ENCODE assay signal across 14 cellular contexts in the genomic region with DNA sequence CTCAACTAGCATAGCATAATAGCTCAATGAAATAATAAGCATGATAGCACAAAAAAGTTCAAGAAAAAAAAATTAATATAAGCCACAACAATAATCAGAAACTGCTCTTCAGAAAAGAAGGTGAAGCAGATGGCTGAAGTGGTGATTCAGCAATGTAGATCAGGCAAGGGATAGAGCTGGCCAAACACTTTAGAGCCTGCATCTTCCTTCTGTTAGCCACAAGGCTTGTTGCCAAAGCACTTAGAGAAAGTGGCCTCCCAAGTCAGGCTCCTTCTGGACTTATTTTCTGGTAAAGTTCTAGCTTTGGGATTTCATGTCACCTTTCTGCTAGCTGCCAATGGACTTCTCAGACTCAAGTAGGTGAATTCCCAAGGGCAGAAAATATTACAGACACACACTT.
DNase-seq lines count a peak whose midpoint lies in the region; FAIRE-seq and TF ChIP-seq lines count a peak whose summit lies in the region.
"Had no signal": no experiment of that assay in that cellular context is flagged by ENCODE, and none has a peak within 500 bp of the region (broad histone marks: within the 10 kb centered on the region; RNA-seq: fewer than 3 reads in every experiment).

No MANE protein-coding gene starts in this region.

- no TSS peak for BruUV-seq in MCF 10A (replicated peaks; lab: Mats Ljungman, UMichigan)

- peaks cover 44% of the 10 kb centered on the region for H3K27me3 Mint-ChIP-seq in MCF 10A (ENCODE audit: insufficient read depth, unreplicated experiment)

- intact Hi-C loops in MCF 10A (cut with micrococcal nuclease) (no loop called here), breast epithelium (cut with DNase I; ENCODE audit: low total_unique reads) (no loop called here)

- no peak for TF ChIP-seq CTCF in MCF 10A (IDR thresholded peaks at IDR 0.05; ENCODE audit: unreplicated experiment)
- TF ChIP-seq CTCF in breast epithelium (IDR thresholded peaks at IDR 0.05), result no peak
- no peak for TF ChIP-seq CTCF in fibroblast of pulmonary artery (IDR thresholded peaks at IDR 0.05; ENCODE audit: low read length, missing control alignments)

- no peak overlapping the region for H3K27ac ChIP-seq in breast epithelium
- H3K27ac ChIP-seq: C4-2B, KMS-11, VCaP had no signal

- H3K9me3 Mint-ChIP-seq in MCF 10A (ENCODE audit: unreplicated experiment), result no peaks in the 10 kb centered on the region

- FAIRE-seq in urothelium cell line (lab: Jason Lieb, UNC), result no peak

- peaks cover 5% of the 10 kb centered on the region for H3K4me1 Mint-ChIP-seq in MCF 10A (ENCODE audit: insufficient read depth, unreplicated experiment)

- DNase-seq in MCF 10A (ENCODE audit: unreplicated experiment) (peak; percentile 30), breast epithelium (ENCODE audit: low spot score in 2 of 2) (no peak), RPMI7951 (ENCODE audit: low read depth) (peak; percentile 88), fibroblast of pulmonary artery (ENCODE audit: low read depth) (peak; percentile 50), urothelium cell line (ENCODE audit: low spot score) (peak; percentile 20), globus pallidus (ENCODE audit: low spot score) (no peak), SK-N-DZ (ENCODE audit: low spot score) (no peak), GM19238 (ENCODE audit: insufficient read length, low spot score) (no peak)
- DNase-seq: activated T-cell treated with anti-CD3 and anti-CD28 coated beads for 4 hours, NCI-H345, right cardiac atrium had no signal

- H3K27me3 ChIP-seq in breast epithelium, result no peaks in the 10 kb centered on the region

- H3K27ac Mint-ChIP-seq in MCF 10A (ENCODE audit: low read depth, unreplicated experiment), result no peak overlapping the region

- H3K36me3 Mint-ChIP-seq in MCF 10A (ENCODE audit: insufficient read depth, unreplicated experiment), result no peaks in the 10 kb centered on the region

- no peak for TF ChIP-seq POLR2A in breast epithelium (IDR thresholded peaks at IDR 0.05)

- no peaks in the 10 kb centered on the region for H3K9me3 ChIP-seq in breast epithelium

- H3K4me3 Mint-ChIP-seq in MCF 10A (ENCODE audit: unreplicated experiment), result no peak overlapping the region

- POLR2A ChIA-PET in MCF 10A (lab: Yijun Ruan, JAX), result no interaction called here

- H3K4me3 ChIP-seq in breast epithelium (no peak overlapping the region), fibroblast of pulmonary artery (replicated peaks; ENCODE audit: low read depth, low read length) (no peak overlapping the region)

- no peaks in the 10 kb centered on the region for H3K4me1 ChIP-seq in breast epithelium

- CTCF ChIA-PET in MCF 10A (lab: Yijun Ruan, JAX), result interaction anchor here (0.6 kb wide), 1 partner anchor 29 kb away, joined by 4 read pairs; no protein-coding TSS in a partner anchor

- H3K36me3 ChIP-seq in breast epithelium, result no peaks in the 10 kb centered on the region

Comparison
In these comparisons a context has a peak if more than half of its experiments do, and no peak if none do; other contexts are left out.
1. DNase-seq: peak in MCF 10A (single experiment), RPMI7951 (single experiment), fibroblast of pulmonary artery (single experiment) and urothelium cell line (single experiment); none in breast epithelium (0 of 2), globus pallidus (single experiment), SK-N-DZ (single experiment) and GM19238 (single experiment).